ENCODE assay signal across 17 cellular contexts in genomic region chr11:118215765-118216164, GRCh38. TPM values are rescaled to one million over a fixed set of nuclear protein-coding genes. Genes with fewer than 3 reads are reported as not detected.
DNase-seq lines count a peak whose midpoint lies in the region; TF ChIP-seq lines count a peak whose summit lies in the region.
"Had no signal": no experiment of that assay in that cellular context is flagged by ENCODE, and none has a peak within 500 bp of the region (broad histone marks: within the 10 kb centered on the region; RNA-seq: fewer than 3 reads in every experiment).

No MANE protein-coding gene starts in this region.

- 90% methylated on average over 7 of the region's 7 CpGs; no CpG with 5 or more reads in 1 of the 2 donors for WGBS in transverse colon (ENCODE audit: low coverage in 1 of 2), 2 donors

- H3K27me3 ChIP-seq in OCI-LY1 (ENCODE audit: insufficient read depth, low read length) (no peaks in the 10 kb centered on the region), colonic mucosa (no peaks in the 10 kb centered on the region), transverse colon (peaks cover 11% of the 10 kb centered on the region)
- H3K27me3 ChIP-seq: uterus had no signal

- H3K36me3 ChIP-seq in OCI-LY1 (ENCODE audit: insufficient read depth, low read length) (peaks cover 3% of the 10 kb centered on the region; the same call in 1 of the 2 replicates), colonic mucosa (no peaks in the 10 kb centered on the region), transverse colon (no peaks in the 10 kb centered on the region)
- H3K36me3 ChIP-seq: uterus had no signal

- H3K4me1 ChIP-seq in OCI-LY1 (ENCODE audit: insufficient read depth, low read length, severe bottlenecking) (peaks cover 55% of the 10 kb centered on the region), colonic mucosa (peaks cover 8% of the 10 kb centered on the region), transverse colon (peaks cover 14 to 42% (median 33%) of the 10 kb centered on the region in 4 donors)
- H3K4me1 ChIP-seq: uterus had no signal

- no peaks in the 10 kb centered on the region for H3F3A ChIP-seq in OCI-LY1 (ENCODE audit: insufficient read depth, low read length)

- no peaks in the 10 kb centered on the region for H3K79me2 ChIP-seq in OCI-LY1 (ENCODE audit: insufficient read depth, low read length)

- H3K4me2 ChIP-seq in OCI-LY1 (ENCODE audit: low read length) = no peak overlapping the region; the same call in 1 of the 2 replicates

- H3K4me3 ChIP-seq in OCI-LY1 (ENCODE audit: low read depth, low read length, poor library complexity, severe bottlenecking) (no peak overlapping the region), colonic mucosa (no peak overlapping the region), transverse colon (no peak overlapping the region)
- H3K4me3 ChIP-seq: uterus had no signal

- H3K27ac Mint-ChIP-seq in activated naive CD4-positive, alpha-beta T cell treated with anti-CD3 and anti-CD28 coated beads for 36 hours = peak overlapping the region; percentile 100

- peaks cover 39% of the 10 kb centered on the region for H3K36me3 Mint-ChIP-seq in activated naive CD4-positive, alpha-beta T cell treated with anti-CD3 and anti-CD28 coated beads for 36 hours (ENCODE audit: low read depth)

- TF ChIP-seq EP300 in transverse colon (IDR thresholded peaks at IDR 0.05; ENCODE audit: low read depth) = no peak

- no peaks in the 10 kb centered on the region for H3K9me3 Mint-ChIP-seq in activated naive CD4-positive, alpha-beta T cell treated with anti-CD3 and anti-CD28 coated beads for 36 hours

- TF ChIP-seq CTCF in OCI-LY1 (IDR thresholded peaks at IDR 0.05; ENCODE audit: low read length) (no peak), colonic mucosa (IDR thresholded peaks at IDR 0.05) (no peak), transverse colon (IDR thresholded peaks at IDR 0.05) (no peak)

- intact Hi-C loops in activated naive CD4-positive, alpha-beta T cell treated with anti-CD3 and anti-CD28 coated beads for 36 hours (cut with micrococcal nuclease) = loop anchor here (1.0 to 5.0 kb wide), 6 partner anchors 9 to 229 kb away; partner anchors contain the start of genes CD3D and IL10RA
- intact Hi-C loops in colonic mucosa (cut with DNase I) (no loop called here), transverse colon (cut with DNase I; ENCODE audit: low total_unique reads) (no loop called here)

- CTCF ChIA-PET in activated naive CD4-positive, alpha-beta T cell treated with anti-CD3 and anti-CD28 coated beads for 36 hours (lab: Charles Lee) = interaction anchor here (0.9 to 2.9 kb wide), 8 partner anchors 11 to 72 kb away, joined by 3 to 12 read pairs (median 7); no protein-coding TSS in a partner anchor

- H4K20me1 ChIP-seq in OCI-LY1 (ENCODE audit: insufficient read depth, low read length) = no peaks in the 10 kb centered on the region

- H3K9me2 ChIP-seq in OCI-LY1 (ENCODE audit: low read depth, low read length) = no peaks in the 10 kb centered on the region

- in situ Hi-C loops in transverse colon (cut with MboI; ENCODE audit: low pct_ligation_motif_present in 1 of 4, low pct_unique_long_range_greater_than_20kb in 1 of 4, low sequenced_read_pairs in 3 of 4) = no loop called here

- H3K27me3 Mint-ChIP-seq in activated naive CD4-positive, alpha-beta T cell treated with anti-CD3 and anti-CD28 coated beads for 36 hours (ENCODE audit: low read depth) = no peaks in the 10 kb centered on the region

- H3K4me1 Mint-ChIP-seq in activated naive CD4-positive, alpha-beta T cell treated with anti-CD3 and anti-CD28 coated beads for 36 hours (ENCODE audit: low read depth) = peaks cover 92% of the 10 kb centered on the region

- TF ChIP-seq POLR2A in transverse colon (IDR thresholded peaks at IDR 0.05) = no peak

- H3K4me3 Mint-ChIP-seq in activated naive CD4-positive, alpha-beta T cell treated with anti-CD3 and anti-CD28 coated beads for 36 hours = peak overlapping the region; percentile 64

- H2AFZ ChIP-seq in OCI-LY1 (ENCODE audit: low read length) = no peak overlapping the region

- peak overlapping the region; percentile 63 for H3K27ac ChIP-seq in OCI-LY1 (ENCODE audit: low read depth, low read length, poor library complexity, severe bottlenecking)
- peak overlapping the region; percentile 42 for H3K27ac ChIP-seq in colonic mucosa
- H3K27ac ChIP-seq in transverse colon = peak overlapping the region; percentile 9 to 63 (median 46)
- H3K27ac ChIP-seq: uterus had no signal

- DNase-seq in activated naive CD4-positive, alpha-beta T cell treated with anti-CD3 and anti-CD28 coated beads for 36 hours = no peak
- DNase-seq in activated naive CD4-positive, alpha-beta T cell treated with anti-CD3 and anti-CD28 coated beads, Interleukin-2, amount 50 U/mL, for 16 hours = no peak
- no peak for DNase-seq in colonic mucosa
- no peak for DNase-seq in transverse colon
- no peak for DNase-seq in amniotic stem cell (lab: John Stamatoyannopoulos, UW)
- DNase-seq in foreskin melanocyte = no peak
- DNase-seq in NCI-H774 (lab: John Stamatoyannopoulos, UW) = no peak
- DNase-seq: activated CD8-positive, alpha-beta memory T cell treated with anti-CD3 and anti-CD28 coated beads, Interleukin-2, amount 50 U/mL, for 4 hours; amygdala; Calu3; NCI-H1092; NCI-H82; stimulated activated naive CD4-positive, alpha-beta T cell treated with Interleukin-2 at 50 U/mL for 16 hours; uterus had no signal

- no peaks in the 10 kb centered on the region for H3K9me3 ChIP-seq in OCI-LY1 (ENCODE audit: low read length)
- H3K9me3 ChIP-seq in colonic mucosa = no peaks in the 10 kb centered on the region
- no peaks in the 10 kb centered on the region for H3K9me3 ChIP-seq in transverse colon
- H3K9me3 ChIP-seq: uterus had no signal

- H3K9ac ChIP-seq in OCI-LY1 (ENCODE audit: low read length) = no peak overlapping the region
- H3K9ac ChIP-seq in colonic mucosa (ENCODE audit: low read depth in 2 of 2, low read length in 2 of 2) = no peak overlapping the region

RNA-seq across cellular contexts. Expression of gene JAML, which starts 9.0 kb away (rescaled TPM):
- total RNA-seq in activated naive CD4-positive, alpha-beta T cell treated with anti-CD3 and anti-CD28 coated beads for 36 hours = 10 to 100 TPM; 67.5 to 71.4 TPM
- total RNA-seq in colonic mucosa = 10 to 100 TPM in 1 of 2 donors, 1 to 10 TPM in 1; 3.3 to 12.0 TPM
- total RNA-seq in transverse colon = 10 to 100 TPM in 2 of 4 donors, 1 to 10 TPM in 2; 3.2 to 15.1 (median 8.0) TPM
- total RNA-seq: Calu3, HT-29, renal cortical epithelial cell had no signal

RNA-seq across cellular contexts. Expression of gene MPZL3, which starts 36.4 kb away (rescaled TPM):
- total RNA-seq in activated naive CD4-positive, alpha-beta T cell treated with anti-CD3 and anti-CD28 coated beads for 36 hours = 10 to 100 TPM; 29.3 to 30.5 TPM
- total RNA-seq in colonic mucosa (10 to 100 TPM; 10.9 to 27.8 TPM), transverse colon (10 to 100 TPM in 2 of 4 donors, 1 to 10 TPM in 2; 2.4 to 15.2 (median 8.2) TPM)

RNA-seq across cellular contexts. Expression of gene SCN2B, which starts 39.3 kb away (rescaled TPM):
- not detected for total RNA-seq in activated naive CD4-positive, alpha-beta T cell treated with anti-CD3 and anti-CD28 coated beads for 36 hours
- total RNA-seq in colonic mucosa (under 1 TPM; 0.12 to 0.45 TPM), transverse colon (under 1 TPM in 2 of 4 donors, not detected in 2; 0.14 to 0.37 TPM)
- total RNA-seq: Calu3, HT-29 had no signal

RNA-seq across cellular contexts. Expression of gene MPZL2, which starts 48.3 kb away (rescaled TPM):
- 10 to 100 TPM; 25.3 to 28.4 TPM for total RNA-seq in activated naive CD4-positive, alpha-beta T cell treated with anti-CD3 and anti-CD28 coated beads for 36 hours
- total RNA-seq in colonic mucosa = 100 to 1,000 TPM in 1 of 2 donors, 10 to 100 TPM in 1; 58.8 to 114 TPM
- total RNA-seq in transverse colon = 10 to 100 TPM; 59.5 to 86.5 (median 75.0) TPM

Comparison
In these comparisons a context has a peak if more than half of its experiments do, and no peak if none do; other contexts are left out.
1. RNA of gene JAML, which starts 9.0 kb away (total RNA-seq): 67.5 to 71.4 TPM in activated naive CD4-positive, alpha-beta T cell treated with anti-CD3 and anti-CD28 coated beads for 36 hours; 3.3 to 12.0 TPM in colonic mucosa and 3.2 to 15.1 TPM in transverse colon; every median in the first group is over 4 times any median in the second.
2. Peak in every context shown above with its lines, with median percentiles within 50 percentile points of each other: H3K27ac ChIP-seq.